1 cellular context compared by ENCODE assay signal in the genomic region with DNA sequence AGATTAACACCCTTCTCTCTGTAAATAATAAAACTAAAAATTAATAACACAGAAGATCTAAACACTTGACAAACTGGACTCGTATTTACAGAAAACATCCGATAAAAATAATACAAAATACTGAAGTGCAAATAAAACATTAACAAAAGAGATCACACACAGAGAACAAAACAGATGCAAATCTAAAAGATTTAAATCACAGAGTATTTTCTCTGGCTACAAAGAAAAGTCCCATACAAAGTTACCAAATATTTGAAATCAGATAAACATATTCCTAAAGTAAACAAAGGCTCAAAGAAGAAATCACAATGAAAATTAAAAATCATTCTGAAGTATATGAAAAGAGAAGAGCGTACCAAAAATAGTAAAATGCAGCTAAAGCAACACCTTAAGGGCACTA.
TF ChIP-seq lines count a peak whose summit lies in the region.

No MANE protein-coding gene starts in this region.

TF ChIP-seq in HepG2, 621 proteins besides CTCF, POLR2A, EP300 and RAD21 (continued from another document):
- TF ChIP-seq FOXJ3 (CRISPR knock-in tag; IDR thresholded peaks at IDR 0.05; ENCODE audit: borderline replicate concordance) (no peak), ZNF567 (CRISPR knock-in tag; IDR thresholded peaks at IDR 0.05; ENCODE audit: borderline replicate concordance) (no peak), SIN3A (IDR thresholded peaks at IDR 0.05; ENCODE audit: borderline replicate concordance, low read depth, low read length) (no peak), DPF2 (CRISPR knock-in tag; IDR thresholded peaks at IDR 0.05; ENCODE audit: borderline replicate concordance, low read depth) (no peak), RNF2 (conservative IDR thresholded peaks at IDR 0.05; ENCODE audit: low read depth) (no peak), PRPF4 (IDR thresholded peaks at IDR 0.05; ENCODE audit: low read depth, low read length, poor library complexity, severe bottlenecking) (no peak), GZF1 (CRISPR knock-in tag; IDR thresholded peaks at IDR 0.05) (no peak), ZSCAN20 (CRISPR knock-in tag; IDR thresholded peaks at IDR 0.05; ENCODE audit: borderline replicate concordance) (no peak), ZNF615 (CRISPR knock-in tag; IDR thresholded peaks at IDR 0.05; ENCODE audit: borderline replicate concordance) (no peak), ZNF326 (CRISPR knock-in tag; IDR thresholded peaks at IDR 0.05; ENCODE audit: borderline replicate concordance) (no peak)
- TF ChIP-seq, protein P1, sequence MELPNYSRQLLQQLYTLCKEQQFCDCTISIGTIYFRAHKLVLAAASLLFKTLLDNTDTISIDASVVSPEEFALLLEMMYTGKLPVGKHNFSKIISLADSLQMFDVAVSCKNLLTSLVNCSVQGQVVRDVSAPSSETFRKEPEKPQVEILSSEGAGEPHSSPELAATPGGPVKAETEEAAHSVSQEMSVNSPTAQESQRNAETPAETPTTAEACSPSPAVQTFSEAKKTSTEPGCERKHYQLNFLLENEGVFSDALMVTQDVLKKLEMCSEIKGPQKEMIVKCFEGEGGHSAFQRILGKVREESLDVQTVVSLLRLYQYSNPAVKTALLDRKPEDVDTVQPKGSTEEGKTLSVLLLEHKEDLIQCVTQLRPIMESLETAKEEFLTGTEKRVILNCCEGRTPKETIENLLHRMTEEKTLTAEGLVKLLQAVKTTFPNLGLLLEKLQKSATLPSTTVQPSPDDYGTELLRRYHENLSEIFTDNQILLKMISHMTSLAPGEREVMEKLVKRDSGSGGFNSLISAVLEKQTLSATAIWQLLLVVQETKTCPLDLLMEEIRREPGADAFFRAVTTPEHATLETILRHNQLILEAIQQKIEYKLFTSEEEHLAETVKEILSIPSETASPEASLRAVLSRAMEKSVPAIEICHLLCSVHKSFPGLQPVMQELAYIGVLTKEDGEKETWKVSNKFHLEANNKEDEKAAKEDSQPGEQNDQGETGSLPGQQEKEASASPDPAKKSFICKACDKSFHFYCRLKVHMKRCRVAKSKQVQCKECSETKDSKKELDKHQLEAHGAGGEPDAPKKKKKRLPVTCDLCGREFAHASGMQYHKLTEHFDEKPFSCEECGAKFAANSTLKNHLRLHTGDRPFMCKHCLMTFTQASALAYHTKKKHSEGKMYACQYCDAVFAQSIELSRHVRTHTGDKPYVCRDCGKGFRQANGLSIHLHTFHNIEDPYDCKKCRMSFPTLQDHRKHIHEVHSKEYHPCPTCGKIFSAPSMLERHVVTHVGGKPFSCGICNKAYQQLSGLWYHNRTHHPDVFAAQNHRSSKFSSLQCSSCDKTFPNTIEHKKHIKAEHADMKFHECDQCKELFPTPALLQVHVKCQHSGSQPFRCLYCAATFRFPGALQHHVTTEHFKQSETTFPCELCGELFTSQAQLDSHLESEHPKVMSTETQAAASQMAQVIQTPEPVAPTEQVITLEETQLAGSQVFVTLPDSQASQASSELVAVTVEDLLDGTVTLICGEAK (IDR thresholded peaks at IDR 0.05), result no peak
- TF ChIP-seq, protein P1 (CRISPR knock-in tag; IDR thresholded peaks at IDR 0.05), result no peak
